17 cellular contexts compared by ENCODE assay signal in the genomic region with DNA sequence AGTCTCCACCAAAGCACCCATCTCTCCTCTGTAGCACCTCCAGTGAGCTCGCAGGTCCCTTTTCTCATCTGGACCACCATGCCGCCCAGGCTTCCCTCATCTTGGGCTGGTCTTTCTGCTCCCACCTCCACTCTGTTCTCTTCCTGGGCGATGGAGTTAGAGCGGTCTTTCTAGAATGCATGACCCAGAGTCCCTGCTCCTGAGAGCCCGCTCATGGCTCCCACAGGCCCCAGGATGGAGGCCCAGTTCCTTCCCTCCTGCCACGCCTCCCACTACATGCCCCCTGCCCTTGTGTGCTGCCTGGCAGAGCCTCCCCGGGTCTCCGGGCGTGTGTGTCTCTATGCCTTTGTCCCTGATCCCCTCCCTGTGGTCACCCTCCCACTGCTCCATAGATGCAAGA.
"Had no signal": no experiment of that assay in that cellular context is flagged by ENCODE, and none has a peak within 500 bp of the region (broad histone marks: within the 10 kb centered on the region; RNA-seq: fewer than 3 reads in every experiment).

No MANE protein-coding gene starts in this region.

- H3K4me1 ChIP-seq: esophagus squamous epithelium, pancreas, upper lobe of right lung had no signal

- H3K27ac Mint-ChIP-seq: activated CD4-positive, alpha-beta T cell treated with anti-CD3 and anti-CD28 coated beads, Interleukin-2, amount 10 ng/mL, durations not matched to agents 24 days and 14 days; activated naive CD4-positive, alpha-beta T cell treated with anti-CD3 and anti-CD28 coated beads, Interleukin-2, amount 50 U/mL, for 72 hours; activated T-cell treated with anti-CD3 and anti-CD28 coated beads, Interleukin-2, amount 50 U/mL, for 72 hours; effector memory CD8-positive, alpha-beta T cell; stimulated activated naive B cell treated with anti-CD40 and anti-IgM and Interleukin-4, amounts not matched to agents 10 μg/mL and 1 μg/mL and 100 μg/mL, for 72 hours; T-helper 1 cell treated with Interleukin-12 subunit alpha and Interleukin-12 subunit beta and Interleukin-4 antibody, amounts not matched to agents 30 μg/mL and 1 μg/mL, for 36 hours had no signal

- H3K9me3 Mint-ChIP-seq: activated CD4-positive, alpha-beta T cell treated with anti-CD3 and anti-CD28 coated beads, Interleukin-2, amount 10 ng/mL, durations not matched to agents 24 days and 14 days; effector memory CD8-positive, alpha-beta T cell; T-helper 1 cell treated with Interleukin-12 subunit alpha and Interleukin-12 subunit beta and Interleukin-4 antibody, amounts not matched to agents 30 μg/mL and 1 μg/mL, for 36 hours had no signal

- H3K36me3 ChIP-seq: esophagus squamous epithelium, pancreas, thoracic aorta, upper lobe of right lung had no signal

- H3K27ac ChIP-seq: esophagus squamous epithelium, pancreas, thoracic aorta, upper lobe of right lung had no signal

- H3K4me3 ChIP-seq: adrenal gland, esophagus squamous epithelium, lung, pancreas, thoracic aorta, upper lobe of right lung had no signal

- H3K27me3 ChIP-seq: adrenal gland, esophagus squamous epithelium, pancreas, upper lobe of right lung had no signal

- FAIRE-seq: islet of Langerhans, pancreas had no signal

- H3K36me3 Mint-ChIP-seq: activated naive CD4-positive, alpha-beta T cell treated with anti-CD3 and anti-CD28 coated beads, Interleukin-2, amount 50 U/mL, for 72 hours; mesothelial cell of epicardium; stimulated activated naive B cell treated with anti-CD40 and anti-IgM and Interleukin-4, amounts not matched to agents 10 μg/mL and 1 μg/mL and 100 μg/mL, for 72 hours had no signal

- ATAC-seq: activated naive CD4-positive, alpha-beta T cell treated with anti-CD3 and anti-CD28 coated beads, Interleukin-2, amount 50 U/mL, for 72 hours; activated T-cell treated with anti-CD3 and anti-CD28 coated beads, Interleukin-2, amount 50 U/mL, for 72 hours; effector memory CD8-positive, alpha-beta T cell; left colon; pancreas; stimulated activated naive B cell treated with anti-CD40 and anti-IgM and Interleukin-4, amounts not matched to agents 10 μg/mL and 1 μg/mL and 100 μg/mL, for 72 hours; upper lobe of right lung had no signal

- H3K4me3 Mint-ChIP-seq: activated CD4-positive, alpha-beta T cell treated with anti-CD3 and anti-CD28 coated beads, Interleukin-2, amount 10 ng/mL, durations not matched to agents 24 days and 14 days; activated T-cell treated with anti-CD3 and anti-CD28 coated beads, Interleukin-2, amount 50 U/mL, for 72 hours; effector memory CD8-positive, alpha-beta T cell; mesothelial cell of epicardium; neural crest cell; stimulated activated naive B cell treated with anti-CD40 and anti-IgM and Interleukin-4, amounts not matched to agents 10 μg/mL and 1 μg/mL and 100 μg/mL, for 72 hours; T-helper 1 cell treated with Interleukin-12 subunit alpha and Interleukin-12 subunit beta and Interleukin-4 antibody, amounts not matched to agents 30 μg/mL and 1 μg/mL, for 36 hours had no signal

- DNase-seq: activated CD4-positive, alpha-beta T cell treated with anti-CD3 and anti-CD28 coated beads, Interleukin-2, amount 10 ng/mL, durations not matched to agents 24 days and 14 days; activated gamma-delta T cell; activated T-cell treated with anti-CD3 and anti-CD28 coated beads, Interleukin-2, amount 50 U/mL, for 72 hours; effector memory CD8-positive, alpha-beta T cell; esophagus squamous epithelium; left colon; pancreas; stimulated activated naive B cell treated with anti-CD40 and anti-IgM and Interleukin-4, amounts not matched to agents 10 μg/mL and 1 μg/mL and 100 μg/mL, for 72 hours; upper lobe of right lung had no signal

- H3K9me3 ChIP-seq: adrenal gland, esophagus squamous epithelium, pancreas, thoracic aorta, upper lobe of right lung had no signal

- H3K4me1 Mint-ChIP-seq: neural crest cell had no signal
